Comparison of ENCODE assay signal across 20 cellular contexts in genomic region chr21:33348728-33349127, GRCh38.
"Had no signal": no experiment of that assay in that cellular context is flagged by ENCODE, and none has a peak within 500 bp of the region (broad histone marks: within the 10 kb centered on the region; RNA-seq: fewer than 3 reads in every experiment).

No MANE protein-coding gene starts in this region.

- H3K27ac ChIP-seq: adrenal gland, esophagus squamous epithelium, lower lobe of right lung, spleen, thoracic aorta, upper lobe of left lung, WERI-Rb-1 had no signal

- ATAC-seq: activated T-cell treated with anti-CD3 and anti-CD28 coated beads, Interleukin-2, amount 50 U/mL, for 72 hours; lower lobe of right lung; stimulated activated memory B cell treated with anti-CD40 and anti-IgM and Interleukin-4, amounts not matched to agents 10 μg/mL and 1 μg/mL and 100 μg/mL, for 72 hours had no signal

- H3K27me3 ChIP-seq: adrenal gland, esophagus squamous epithelium, spleen, upper lobe of left lung had no signal

- DNase-seq: activated CD4-positive, alpha-beta T cell treated with anti-CD3 and anti-CD28 coated beads for 1 hour; activated CD8-positive, alpha-beta memory T cell treated with anti-CD3 and anti-CD28 coated beads for 24 hours; activated effector memory CD4-positive, alpha-beta T cell treated with anti-CD3 and anti-CD28 coated beads, Interleukin-2, amount 50 U/mL, for 16 hours; activated naive CD4-positive, alpha-beta T cell treated with anti-CD3 and anti-CD28 coated beads, Interleukin-2, amount 50 U/mL, for 16 hours; activated T-cell treated with anti-CD3 and anti-CD28 coated beads, Interleukin-2, amount 50 U/mL, for 72 hours; adrenal gland; central memory CD4-positive, alpha-beta T cell; cortex of kidney; effector CD4-positive, alpha-beta T cell; esophagus squamous epithelium; left cardiac atrium; lower lobe of right lung; spleen; stimulated activated CD4-positive, alpha-beta T cell treated with anti-CD3 and anti-CD28 coated beads, Interleukin-4, amount 100 ng/mL, for 4 hours; T-helper 1 cell; upper lobe of left lung; WERI-Rb-1 had no signal

- H3K4me3 ChIP-seq: adrenal gland, esophagus squamous epithelium, lower lobe of right lung, spleen, thoracic aorta, upper lobe of left lung had no signal

- H3K9me3 ChIP-seq: adrenal gland, esophagus squamous epithelium, lower lobe of right lung, spleen, thoracic aorta, upper lobe of left lung had no signal

- H3K4me3 Mint-ChIP-seq: activated T-cell treated with anti-CD3 and anti-CD28 coated beads, Interleukin-2, amount 50 U/mL, for 72 hours; nephron; stimulated activated memory B cell treated with anti-CD40 and anti-IgM and Interleukin-4, amounts not matched to agents 10 μg/mL and 1 μg/mL and 100 μg/mL, for 72 hours had no signal

- H3K4me1 ChIP-seq: adrenal gland, esophagus squamous epithelium, lower lobe of right lung had no signal

- H3K27ac Mint-ChIP-seq: activated T-cell treated with anti-CD3 and anti-CD28 coated beads, Interleukin-2, amount 50 U/mL, for 72 hours; nephron had no signal

- H3K27me3 Mint-ChIP-seq: stimulated activated memory B cell treated with anti-CD40 and anti-IgM and Interleukin-4, amounts not matched to agents 10 μg/mL and 1 μg/mL and 100 μg/mL, for 72 hours had no signal

- H3K9me3 Mint-ChIP-seq: activated T-cell treated with anti-CD3 and anti-CD28 coated beads, Interleukin-2, amount 50 U/mL, for 72 hours; nephron; stimulated activated memory B cell treated with anti-CD40 and anti-IgM and Interleukin-4, amounts not matched to agents 10 μg/mL and 1 μg/mL and 100 μg/mL, for 72 hours had no signal

- H3K4me1 Mint-ChIP-seq: nephron had no signal
